In the genomic region with DNA sequence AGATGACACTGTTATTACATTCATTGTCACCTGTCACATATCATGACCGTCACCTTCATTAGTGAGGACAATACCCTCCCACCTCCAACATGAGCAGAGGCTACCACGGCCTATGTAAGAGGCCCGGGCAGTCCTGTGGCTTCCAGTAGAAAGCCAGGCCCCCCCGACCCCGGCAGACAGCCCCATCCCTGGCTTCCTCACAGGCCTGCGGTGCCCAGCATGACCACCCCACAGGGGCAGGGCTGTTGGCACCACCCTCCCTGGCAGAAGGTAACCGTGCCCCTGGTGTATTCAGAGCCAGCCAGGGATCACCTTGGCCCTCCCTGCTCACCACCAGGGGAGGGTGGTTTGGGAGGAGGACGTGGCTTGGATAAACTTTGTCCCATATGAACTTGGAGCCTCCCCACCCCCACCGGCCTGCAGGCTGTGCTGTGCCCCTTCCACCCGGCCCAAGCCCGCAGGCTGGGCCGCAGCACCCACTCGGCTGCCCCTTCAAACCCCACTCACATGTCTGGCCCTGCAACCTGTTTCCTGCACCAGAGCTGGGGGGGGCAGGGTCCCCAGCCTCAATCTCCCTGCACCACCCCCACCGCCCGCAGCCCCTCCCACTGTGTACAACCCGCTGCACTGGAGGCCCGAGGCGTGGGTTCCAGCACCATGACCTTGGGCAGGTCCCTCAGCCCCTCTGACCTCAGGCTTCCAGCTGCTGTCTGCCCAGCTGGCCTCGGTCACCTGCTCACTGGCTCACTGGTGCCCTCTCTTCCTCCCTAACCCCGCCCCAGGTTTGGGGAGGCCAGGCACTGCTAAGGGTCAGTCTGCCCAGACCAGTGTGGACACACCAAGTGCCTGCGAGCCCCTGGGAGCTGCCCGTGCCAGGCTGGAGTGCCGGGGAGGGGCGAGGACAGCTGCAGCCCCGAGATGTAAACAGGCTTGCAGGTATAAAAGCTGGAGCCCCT, we compare ENCODE assay signal across 35 cellular contexts. TPM values are rescaled to one million over a fixed set of nuclear protein-coding genes. Genes with fewer than 3 reads are reported as not detected.
"Had no signal": no experiment of that assay in that cellular context is flagged by ENCODE, and none has a peak within 500 bp of the region (broad histone marks: within the 10 kb centered on the region; RNA-seq: fewer than 3 reads in every experiment).

No MANE protein-coding gene starts in this region.

- FAIRE-seq: endothelial cell of umbilical vein, islet of Langerhans had no signal

- H3K27me3 ChIP-seq: colonic mucosa, ovary, testis had no signal

- H3K36me3 ChIP-seq: colonic mucosa, esophagus muscularis mucosa, gastroesophageal sphincter, heart right ventricle, left lung, ovary, sigmoid colon, tibial artery had no signal

- H3K9me3 ChIP-seq: colonic mucosa, ovary, testis, tibial artery had no signal

- H3K4me3 ChIP-seq: colonic mucosa, esophagus muscularis mucosa, gastroesophageal sphincter, heart right ventricle, left lung, ovary, psoas muscle, sigmoid colon, testis, tibial artery had no signal

- H3K4me1 ChIP-seq: colonic mucosa, esophagus muscularis mucosa, foreskin keratinocyte, gastroesophageal sphincter, left lung, psoas muscle, sigmoid colon, tibial artery had no signal

- H3K27ac ChIP-seq: colonic mucosa, esophagus muscularis mucosa, foreskin keratinocyte, gastroesophageal sphincter, heart right ventricle, left lung, ovary, psoas muscle, sigmoid colon, testis, tibial artery had no signal

- DNase-seq: colonic mucosa; effector memory CD4-positive, alpha-beta T cell; foreskin keratinocyte; heart right ventricle; hippocampal formation; left cardiac atrium; left lung; mesendoderm; midbrain; nephron progenitor cell; occipital lobe; ovary; psoas muscle; sigmoid colon; stimulated activated CD4-positive, alpha-beta T cell treated with anti-CD3 and anti-CD28 coated beads, Interleukin-2, amount 100 ng/mL, for 24 hours; stimulated activated CD4-positive, alpha-beta T cell treated with anti-CD3 and anti-CD28 coated beads, Interleukin-4, amount 100 ng/mL, for 24 hours; stimulated activated naive CD8-positive, alpha-beta T cell treated with anti-CD3 and anti-CD28 coated beads, Interleukin-15, Interleukin-2, amounts not matched to agents 100 U/mL and 50 U/mL, for 24 hours; substantia nigra; testis; tibial artery had no signal

- ATAC-seq: gastroesophageal sphincter; left cardiac atrium; left lung; naive thymus-derived CD8-positive, alpha-beta T cell; psoas muscle; stimulated activated naive CD8-positive, alpha-beta T cell treated with anti-CD3 and anti-CD28 coated beads, Interleukin-15, Interleukin-2, amounts not matched to agents 100 U/mL and 50 U/mL, for 24 hours had no signal

RNA-seq across cellular contexts. Expression of a gene that starts 12.4 kb away (rescaled TPM):
- polyA plus RNA-seq: naive thymus-derived CD8-positive, alpha-beta T cell had no signal

RNA-seq across cellular contexts. Expression of a gene that starts 13.1 kb away (rescaled TPM):
- total RNA-seq: chondrocyte; colonic mucosa; endothelial cell of umbilical vein; epithelial cell of proximal tubule; esophagus muscularis mucosa; fibroblast of lung; foreskin keratinocyte; gastroesophageal sphincter; heart right ventricle; kidney epithelial cell; left cardiac atrium; left lung; lower leg skin; lung microvascular endothelial cell; mucosa of gallbladder; naive thymus-derived CD8-positive, alpha-beta T cell; occipital lobe; ovary; psoas muscle; renal cortical epithelial cell; sigmoid colon; skeletal muscle tissue; testis; urinary bladder had no signal
- polyA plus RNA-seq: endothelial cell of umbilical vein; fibroblast of lung; foreskin keratinocyte; heart right ventricle; naive thymus-derived CD8-positive, alpha-beta T cell; ovary; psoas muscle; sigmoid colon; urinary bladder had no signal
